ENCODE assay signal across 1 cellular context in genomic region chr19:1259873-1260748, GRCh38.
TF ChIP-seq lines count a peak whose summit lies in the region.

No MANE protein-coding gene starts in this region.

TF ChIP-seq in WTC11, 78 proteins besides CTCF, POLR2A, EP300 and RAD21 (continued from another document):
- TF ChIP-seq GTF2I (CRISPR knock-in tag; conservative IDR thresholded peaks at IDR 0.05): peak; percentile 71; the same call in 1 of the 2 replicates
- no peak for TF ChIP-seq TEAD1 (CRISPR knock-in tag; IDR thresholded peaks at IDR 0.05)
- TF ChIP-seq ZNF416 (CRISPR knock-in tag; IDR thresholded peaks at IDR 0.05): 0 out of 2 replicates have a peak, but pooled peaks have one; percentile 60
- TF ChIP-seq E2F1 (CRISPR knock-in tag; IDR thresholded peaks at IDR 0.05): no peak
- TF ChIP-seq ZNF532 (CRISPR knock-in tag; IDR thresholded peaks at IDR 0.05; ENCODE audit: borderline replicate concordance): peak; percentile 73; the same call in 1 of the 2 replicates
- no peak for TF ChIP-seq JUN (CRISPR knock-in tag; IDR thresholded peaks at IDR 0.05)
- TF ChIP-seq RELA (CRISPR knock-in tag; IDR thresholded peaks at IDR 0.05; ENCODE audit: borderline replicate concordance): no peak
- TF ChIP-seq KAT7 (CRISPR knock-in tag; IDR thresholded peaks at IDR 0.05; ENCODE audit: borderline replicate concordance): no peak
- TF ChIP-seq, protein P1, sequence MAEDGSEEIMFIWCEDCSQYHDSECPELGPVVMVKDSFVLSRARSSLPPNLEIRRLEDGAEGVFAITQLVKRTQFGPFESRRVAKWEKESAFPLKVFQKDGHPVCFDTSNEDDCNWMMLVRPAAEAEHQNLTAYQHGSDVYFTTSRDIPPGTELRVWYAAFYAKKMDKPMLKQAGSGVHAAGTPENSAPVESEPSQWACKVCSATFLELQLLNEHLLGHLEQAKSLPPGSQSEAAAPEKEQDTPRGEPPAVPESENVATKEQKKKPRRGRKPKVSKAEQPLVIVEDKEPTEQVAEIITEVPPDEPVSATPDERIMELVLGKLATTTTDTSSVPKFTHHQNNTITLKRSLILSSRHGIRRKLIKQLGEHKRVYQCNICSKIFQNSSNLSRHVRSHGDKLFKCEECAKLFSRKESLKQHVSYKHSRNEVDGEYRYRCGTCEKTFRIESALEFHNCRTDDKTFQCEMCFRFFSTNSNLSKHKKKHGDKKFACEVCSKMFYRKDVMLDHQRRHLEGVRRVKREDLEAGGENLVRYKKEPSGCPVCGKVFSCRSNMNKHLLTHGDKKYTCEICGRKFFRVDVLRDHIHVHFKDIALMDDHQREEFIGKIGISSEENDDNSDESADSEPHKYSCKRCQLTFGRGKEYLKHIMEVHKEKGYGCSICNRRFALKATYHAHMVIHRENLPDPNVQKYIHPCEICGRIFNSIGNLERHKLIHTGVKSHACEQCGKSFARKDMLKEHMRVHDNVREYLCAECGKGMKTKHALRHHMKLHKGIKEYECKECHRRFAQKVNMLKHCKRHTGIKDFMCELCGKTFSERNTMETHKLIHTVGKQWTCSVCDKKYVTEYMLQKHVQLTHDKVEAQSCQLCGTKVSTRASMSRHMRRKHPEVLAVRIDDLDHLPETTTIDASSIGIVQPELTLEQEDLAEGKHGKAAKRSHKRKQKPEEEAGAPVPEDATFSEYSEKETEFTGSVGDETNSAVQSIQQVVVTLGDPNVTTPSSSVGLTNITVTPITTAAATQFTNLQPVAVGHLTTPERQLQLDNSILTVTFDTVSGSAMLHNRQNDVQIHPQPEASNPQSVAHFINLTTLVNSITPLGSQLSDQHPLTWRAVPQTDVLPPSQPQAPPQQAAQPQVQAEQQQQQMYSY (CRISPR knock-in tag; IDR thresholded peaks at IDR 0.05): no peak
- no peak for TF ChIP-seq OVOL2 (CRISPR knock-in tag; IDR thresholded peaks at IDR 0.05; ENCODE audit: borderline replicate concordance)
- TF ChIP-seq, protein P2, sequence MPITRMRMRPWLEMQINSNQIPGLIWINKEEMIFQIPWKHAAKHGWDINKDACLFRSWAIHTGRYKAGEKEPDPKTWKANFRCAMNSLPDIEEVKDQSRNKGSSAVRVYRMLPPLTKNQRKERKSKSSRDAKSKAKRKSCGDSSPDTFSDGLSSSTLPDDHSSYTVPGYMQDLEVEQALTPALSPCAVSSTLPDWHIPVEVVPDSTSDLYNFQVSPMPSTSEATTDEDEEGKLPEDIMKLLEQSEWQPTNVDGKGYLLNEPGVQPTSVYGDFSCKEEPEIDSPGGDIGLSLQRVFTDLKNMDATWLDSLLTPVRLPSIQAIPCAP (CRISPR knock-in tag; IDR thresholded peaks at IDR 0.05): no peak
TF ChIP-seq in WTC11: peak in this region for 10.
